9 cellular contexts compared by ENCODE assay signal in the genomic region with DNA sequence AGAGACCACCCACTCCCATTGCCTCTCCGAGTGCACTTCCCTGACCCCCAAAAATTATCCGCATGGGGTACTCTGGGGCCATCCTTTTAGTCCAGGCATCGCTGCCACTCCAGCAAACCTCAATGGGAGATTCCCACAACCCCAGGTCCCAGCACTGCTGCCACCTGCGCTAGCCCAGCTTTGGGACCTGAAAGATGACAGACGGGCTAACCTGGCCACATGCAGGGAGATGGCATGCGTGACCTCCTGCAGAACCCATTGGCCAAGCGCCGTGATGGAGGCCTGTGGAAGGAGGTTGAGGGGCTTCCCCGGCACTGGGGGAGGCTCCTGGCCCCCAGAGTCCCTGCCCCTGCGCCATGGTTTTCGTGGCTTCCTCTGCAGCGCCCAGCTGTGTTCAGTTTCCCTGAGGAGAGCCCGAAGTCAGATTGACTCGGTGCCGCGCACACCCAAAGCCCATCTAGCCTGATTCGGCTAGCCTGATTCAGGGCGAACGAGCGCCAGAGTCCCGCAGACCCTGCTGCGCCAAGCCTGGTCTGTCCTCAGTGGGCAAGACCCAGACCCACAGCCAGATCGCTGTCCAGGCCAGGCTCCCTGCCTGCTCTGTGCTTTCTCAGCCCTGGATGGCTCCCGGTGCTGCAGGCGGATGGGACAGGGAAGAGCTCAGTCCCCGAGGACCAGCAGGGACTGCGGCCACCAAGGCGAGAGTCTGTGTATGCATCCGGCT. TPM values are rescaled to one million over a fixed set of nuclear protein-coding genes. Genes with fewer than 3 reads are reported as not detected.
DNase-seq lines count a peak whose midpoint lies in the region; ATAC-seq, FAIRE-seq and TF ChIP-seq lines count a peak whose summit lies in the region.
"Had no signal": no experiment of that assay in that cellular context is flagged by ENCODE, and none has a peak within 500 bp of the region (broad histone marks: within the 10 kb centered on the region; RNA-seq: fewer than 3 reads in every experiment).

No MANE protein-coding gene starts in this region.

- no peaks in the 10 kb centered on the region for H3K9me3 ChIP-seq in RWPE2 (ENCODE audit: severe bottlenecking)
- no peaks in the 10 kb centered on the region for H3K9me3 ChIP-seq in kidney (ENCODE audit: control insufficient read depth in 1 of 2, low read length in 2 of 2)

- no peak for FAIRE-seq in kidney (lab: Jason Lieb, UNC)

- no peak overlapping the region for H3K4me3 ChIP-seq in RWPE2 (ENCODE audit: severe bottlenecking)
- no peak overlapping the region for H3K4me3 ChIP-seq in kidney (ENCODE audit: low read length in 2 of 2)

- peaks cover 11 to 23% (median 22%) of the 10 kb centered on the region in 3 donors for H3K27me3 Mint-ChIP-seq in immature natural killer cell (ENCODE audit: low read depth in 3 of 3)

- peak overlapping the region; percentile 53 for H3K27ac ChIP-seq in 22Rv1
- H3K27ac ChIP-seq in RWPE2 (ENCODE audit: poor library complexity, severe bottlenecking): peak overlapping the region; percentile 68
- no peak overlapping the region for H3K27ac ChIP-seq in kidney (ENCODE audit: low read depth in 2 of 2, low read length in 2 of 2)

- intact Hi-C loops in kidney (cut with DNase I): no loop called here

- peak overlapping the region; percentile 29 to 54 (median 46) for H3K4me3 Mint-ChIP-seq in immature natural killer cell

- ATAC-seq in RWPE2 (ENCODE audit: low read depth) (peak; percentile 10), GM18861 (IDR thresholded peaks at IDR 0.05; ENCODE audit: unreplicated experiment) (no peak), HG02642 (IDR thresholded peaks at IDR 0.05; ENCODE audit: poor library complexity, unreplicated experiment) (no peak)

- H3K9ac ChIP-seq in kidney (ENCODE audit: low read length in 2 of 2): no peak overlapping the region

- DNase-seq in DMS153 (lab: John Stamatoyannopoulos, UW) (peak; percentile 13), RWPE2 (ENCODE audit: low spot score) (no peak), immature natural killer cell (no peak), kidney (no peak), H4 (ENCODE audit: low spot score) (no peak)

- no peak for TF ChIP-seq CTCF in 22Rv1 (IDR thresholded peaks at IDR 0.05)
- no peak for TF ChIP-seq CTCF in RWPE2 (IDR thresholded peaks at IDR 0.05; ENCODE audit: poor library complexity, severe bottlenecking)
- no peak for TF ChIP-seq CTCF in kidney (IDR thresholded peaks at IDR 0.05; ENCODE audit: borderline replicate concordance, extremely low read depth, insufficient read depth)

- H3K27me3 ChIP-seq in RWPE2 (ENCODE audit: insufficient read depth, poor library complexity, severe bottlenecking): no peaks in the 10 kb centered on the region

- H3K4me1 ChIP-seq in RWPE2 (ENCODE audit: insufficient read depth, poor library complexity, severe bottlenecking) (peaks cover 16% of the 10 kb centered on the region), kidney (ENCODE audit: control insufficient read depth in 1 of 2, insufficient read depth in 1 of 2, low read depth in 1 of 2, low read length in 2 of 2) (peaks cover 0 to 10% of the 10 kb centered on the region in 2 donors)

- no peaks in the 10 kb centered on the region for H3K36me3 Mint-ChIP-seq in immature natural killer cell

- H3K36me3 ChIP-seq in RWPE2 (ENCODE audit: low read depth) (no peaks in the 10 kb centered on the region), kidney (ENCODE audit: control insufficient read depth in 1 of 2, insufficient read depth in 2 of 2, low read length in 2 of 2) (no peaks in the 10 kb centered on the region)

- peaks cover 0 to 2% (median 0%) of the 10 kb centered on the region in 6 donors for H3K9me3 Mint-ChIP-seq in immature natural killer cell

- H3K4me1 Mint-ChIP-seq in immature natural killer cell: peaks cover 0 to 6% of the 10 kb centered on the region in 2 donors

- no peak overlapping the region for H3K27ac Mint-ChIP-seq in immature natural killer cell

RNA-seq across cellular contexts. Expression of a gene that starts 0.8 kb away (rescaled TPM):
- polyA plus RNA-seq in immature natural killer cell (not detected), kidney (ENCODE audit: insufficient read depth, low read depth, low replicate concordance) (2.4 TPM)
- 1.6 TPM for total RNA-seq in kidney
- total RNA-seq in H4 (2014; rRNA removed; shearing (Covaris generic)): 0.66 and 1.9 TPM in 2 replicates
- total RNA-seq: OCI-LY7 had no signal

Comparison
In these comparisons a context has a peak if more than half of its experiments do, and no peak if none do; other contexts are left out.
1. H3K27ac ChIP-seq: peak in 22Rv1 (single experiment) and RWPE2 (single experiment); none in kidney (0 of 2).